Comparison of ENCODE assay signal across 17 cellular contexts in the genomic region with DNA sequence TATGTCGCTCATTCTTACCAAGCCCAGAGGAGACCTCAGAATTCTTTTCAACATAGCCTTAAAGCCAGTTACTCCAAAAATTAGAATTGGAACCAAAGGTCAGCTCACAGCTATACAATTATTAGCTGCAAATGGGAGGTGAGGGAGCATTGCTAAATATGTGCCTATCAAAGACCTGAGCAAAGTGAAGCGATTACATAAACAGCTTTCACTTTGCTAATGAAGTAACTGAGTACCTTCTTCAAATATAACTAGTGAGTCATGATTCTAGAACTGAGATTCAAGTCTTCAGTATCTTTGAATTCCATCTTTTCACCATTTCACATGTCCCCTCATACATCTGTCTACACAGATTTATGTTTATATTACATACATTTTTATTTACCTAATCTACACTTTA.
DNase-seq lines count a peak whose midpoint lies in the region; ATAC-seq, FAIRE-seq and TF ChIP-seq lines count a peak whose summit lies in the region.
"Had no signal": no experiment of that assay in that cellular context is flagged by ENCODE, and none has a peak within 500 bp of the region (broad histone marks: within the 10 kb centered on the region; RNA-seq: fewer than 3 reads in every experiment).

No MANE protein-coding gene starts in this region.

- H2AFZ ChIP-seq in PC-9 (0 out of 2 replicates have a peak overlapping the region, but pooled peaks have one; percentile 2), hepatocyte (no peak overlapping the region)
- H2AFZ ChIP-seq: GM23248 had no signal

- TF ChIP-seq CTCF in PC-9 (conservative IDR thresholded peaks at IDR 0.05) (no peak), hepatocyte (IDR thresholded peaks at IDR 0.05; ENCODE audit: poor library complexity) (no peak)

- H3K27ac ChIP-seq in PC-9 (no peak overlapping the region), hepatocyte (no peak overlapping the region), small intestine (ENCODE audit: low read depth in 1 of 2, low read length in 1 of 2) (no peak overlapping the region)
- H3K27ac ChIP-seq: BLaER1, GM23248 had no signal

- WGBS in hepatocyte (ENCODE audit: low lambda C conversion rate, missing lambda C conversion rate), result 76% methylated on average over 2 of the region's 2 CpGs
- 72 to 91% (median 86%) methylated on average over 2 of the region's 2 CpGs for whole genome bisulfite sequencing in small intestine, 3 donors

- H3K4me1 ChIP-seq in PC-9 (replicated peaks; ENCODE audit: insufficient read depth), result peaks cover 17% of the 10 kb centered on the region
- peaks cover 10% of the 10 kb centered on the region for H3K4me1 ChIP-seq in hepatocyte (ENCODE audit: insufficient read depth)
- no peaks in the 10 kb centered on the region for H3K4me1 ChIP-seq in small intestine (ENCODE audit: control insufficient read depth in 2 of 2, insufficient read depth in 1 of 2, low read depth in 1 of 2, low read length in 1 of 2)
- H3K4me1 ChIP-seq: BLaER1 had no signal

- H3F3A ChIP-seq in PC-9 (ENCODE audit: insufficient read depth, low read depth), result no peaks in the 10 kb centered on the region

- POLR2A ChIA-PET in PC-9 (lab: Charles Lee; ENCODE audit: unreplicated experiment), result no interaction called here

- no peak for FAIRE-seq in small intestine (lab: Jason Lieb, UNC)
- FAIRE-seq: GM12878, GM18507, H54 had no signal

- H3K36me3 ChIP-seq in PC-9 (ENCODE audit: low read depth) (no peaks in the 10 kb centered on the region), hepatocyte (replicated peaks; ENCODE audit: insufficient read depth, low read depth) (no peaks in the 10 kb centered on the region), small intestine (ENCODE audit: control insufficient read depth in 2 of 2, insufficient read depth in 2 of 2, low read length in 2 of 2) (no peaks in the 10 kb centered on the region)
- H3K36me3 ChIP-seq: BLaER1 had no signal

- H3K27me3 ChIP-seq in PC-9 (ENCODE audit: insufficient read depth, low read depth) (no peaks in the 10 kb centered on the region), hepatocyte (no peaks in the 10 kb centered on the region), small intestine (ENCODE audit: control insufficient read depth in 2 of 2, insufficient read depth in 2 of 2, low read length in 2 of 2) (no peaks in the 10 kb centered on the region)
- H3K27me3 ChIP-seq: BLaER1 had no signal

- H3K9me3 ChIP-seq in PC-9 (ENCODE audit: insufficient read depth, low read depth), result no peaks in the 10 kb centered on the region; the same call in 1 of the 2 replicates
- H3K9me3 ChIP-seq in hepatocyte (ENCODE audit: low read depth), result no peaks in the 10 kb centered on the region
- no peaks in the 10 kb centered on the region for H3K9me3 ChIP-seq in small intestine (ENCODE audit: control insufficient read depth, low read depth)
- H3K9me3 ChIP-seq: BLaER1 had no signal

- DNase-seq in NCI-H69 (lab: John Stamatoyannopoulos, UW), result peak; percentile 14
- no peak for DNase-seq in PC-9
- no peak for DNase-seq in hepatocyte (ENCODE audit: low spot score)
- DNase-seq in small intestine, result peak; percentile 14
- DNase-seq in NCI-H510A treated with DMSO at 0.1 percent for 48 hours (lab: John Stamatoyannopoulos, UW), result no peak
- no peak for DNase-seq in NCI-H1105 treated with DMSO at 0.1 percent for 48 hours (lab: John Stamatoyannopoulos, UW)
- DNase-seq: AML-193; CD8-positive, alpha-beta memory T cell; DMS79; GM23248; IMR-90 had no signal

- H3K4me2 ChIP-seq in PC-9 (no peak overlapping the region), hepatocyte (peak overlapping the region; percentile 9)
- H3K4me2 ChIP-seq: BLaER1 had no signal

- no peaks in the 10 kb centered on the region for H3K79me2 ChIP-seq in PC-9 (ENCODE audit: low read depth)
- H3K79me2 ChIP-seq in hepatocyte, result no peaks in the 10 kb centered on the region

- no peak overlapping the region for H3K4me3 ChIP-seq in PC-9
- no peak overlapping the region for H3K4me3 ChIP-seq in hepatocyte
- H3K4me3 ChIP-seq in small intestine (ENCODE audit: low read depth in 1 of 2, low read length in 2 of 2), result no peak overlapping the region
- H3K4me3 ChIP-seq: BLaER1, GM12878, GM23248 had no signal

- intact Hi-C loops in PC-9 (cut with micrococcal nuclease; ENCODE audit: unreplicated experiment), result no loop called here

- no peak for ATAC-seq in HG03432 (IDR thresholded peaks at IDR 0.05; ENCODE audit: unreplicated experiment)
- ATAC-seq: GM12878, HCT116 had no signal

- H4K20me1 ChIP-seq in PC-9 (ENCODE audit: insufficient read depth), result no peaks in the 10 kb centered on the region
- H4K20me1 ChIP-seq in hepatocyte (ENCODE audit: insufficient read depth, poor library complexity, severe bottlenecking), result no peaks in the 10 kb centered on the region
- H4K20me1 ChIP-seq: BLaER1 had no signal

- BruUV-seq in PC-9 (replicated peaks; lab: Mats Ljungman, UMichigan), result no TSS peak

- CTCF ChIA-PET in PC-9 (lab: Charles Lee), result no interaction called here

- H3K9me2 ChIP-seq in PC-9 (ENCODE audit: insufficient read depth) (peaks cover 5% of the 10 kb centered on the region; the same call in 1 of the 2 replicates), hepatocyte (replicated peaks; ENCODE audit: insufficient read depth) (no peaks in the 10 kb centered on the region)

Comparison
In these comparisons a context has a peak if more than half of its experiments do, and no peak if none do; other contexts are left out.
1. DNase-seq: peak in NCI-H69 (single experiment) and small intestine (single experiment); none in PC-9 (0 of 2), hepatocyte (single experiment), NCI-H510A treated with DMSO at 0.1 percent for 48 hours (single experiment) and NCI-H1105 treated with DMSO at 0.1 percent for 48 hours (single experiment).